Comparison of ENCODE assay signal across 8 cellular contexts in genomic region chr19:12647490-12648071, GRCh38. TPM values are rescaled to one million over a fixed set of nuclear protein-coding genes. Genes with fewer than 3 reads are reported as not detected.
DNase-seq lines count a peak whose midpoint lies in the region; ATAC-seq and TF ChIP-seq lines count a peak whose summit lies in the region.

No MANE protein-coding gene starts in this region.

- ATAC-seq in CD8-positive, alpha-beta T cell: peak; percentile 73

- no peak for TF ChIP-seq CTCF in CD8-positive, alpha-beta T cell (IDR thresholded peaks at IDR 0.05)
- no peak for TF ChIP-seq CTCF in colonic mucosa (IDR thresholded peaks at IDR 0.05)

- CTCF ChIA-PET in CD8-positive, alpha-beta T cell (lab: Charles Lee): no interaction called here

- peaks cover 14% of the 10 kb centered on the region for H3K36me3 ChIP-seq in CD8-positive, alpha-beta T cell (ENCODE audit: insufficient read depth, low read length)
- H3K36me3 ChIP-seq in colonic mucosa: no peaks in the 10 kb centered on the region
- no peaks in the 10 kb centered on the region for H3K36me3 ChIP-seq in urinary bladder (ENCODE audit: insufficient read depth)

- H3K4me3 ChIP-seq in CD8-positive, alpha-beta T cell (ENCODE audit: low read depth, low read length): no peak overlapping the region
- H3K4me3 ChIP-seq in colonic mucosa: peak overlapping the region; percentile 31
- H3K4me3 ChIP-seq in urinary bladder (ENCODE audit: low read depth, low read length): peak overlapping the region; percentile 1

- H3K27ac Mint-ChIP-seq in CD8-positive, alpha-beta T cell: no peak overlapping the region

- no peaks in the 10 kb centered on the region for H3K4me1 Mint-ChIP-seq in CD8-positive, alpha-beta T cell (ENCODE audit: low read depth)

- 14% methylated on average over 31 of the region's 31 CpGs for WGBS in urinary bladder

- no peaks in the 10 kb centered on the region for H3K27me3 Mint-ChIP-seq in CD8-positive, alpha-beta T cell (ENCODE audit: low read depth)

- H3K9me3 Mint-ChIP-seq in CD8-positive, alpha-beta T cell: no peaks in the 10 kb centered on the region

- no peaks in the 10 kb centered on the region for H3K4me1 ChIP-seq in CD8-positive, alpha-beta T cell (ENCODE audit: insufficient read depth, low read length)
- H3K4me1 ChIP-seq in colonic mucosa: peaks cover 3% of the 10 kb centered on the region
- H3K4me1 ChIP-seq in urinary bladder (ENCODE audit: insufficient read depth): no peaks in the 10 kb centered on the region

- no peaks in the 10 kb centered on the region for H3K9me3 ChIP-seq in CD8-positive, alpha-beta T cell (ENCODE audit: low read length)
- H3K9me3 ChIP-seq in colonic mucosa: no peaks in the 10 kb centered on the region

- H3K9ac ChIP-seq in colonic mucosa (ENCODE audit: low read depth in 2 of 2, low read length in 2 of 2): no peak overlapping the region

- H3K27ac ChIP-seq in CD8-positive, alpha-beta T cell (ENCODE audit: low read depth, low read length): no peak overlapping the region
- no peak overlapping the region for H3K27ac ChIP-seq in colonic mucosa
- H3K27ac ChIP-seq in urinary bladder (ENCODE audit: low read depth): no peak overlapping the region

- no peak overlapping the region for H3K4me3 Mint-ChIP-seq in CD8-positive, alpha-beta T cell

- peaks cover 30% of the 10 kb centered on the region for H3K36me3 Mint-ChIP-seq in CD8-positive, alpha-beta T cell

- intact Hi-C loops in CD8-positive, alpha-beta T cell (cut with DNase I, micrococcal nuclease): no loop called here
- intact Hi-C loops in colonic mucosa (cut with DNase I): no loop called here

- POLR2A ChIA-PET in CD8-positive, alpha-beta T cell (lab: Charles Lee): no interaction called here

- H3K27me3 ChIP-seq in CD8-positive, alpha-beta T cell (ENCODE audit: insufficient read depth, low read length): no peaks in the 10 kb centered on the region
- H3K27me3 ChIP-seq in colonic mucosa: no peaks in the 10 kb centered on the region

- no peak for DNase-seq in CD8-positive, alpha-beta T cell
- DNase-seq in NCI-H1092 (lab: John Stamatoyannopoulos, UW) (peak; percentile 26), colonic mucosa (peak; percentile 87), lung microvascular endothelial cell (ENCODE audit: low read depth in 2 of 2) (peak; percentile 36 to 61), inferior parietal cortex (ENCODE audit: extremely low spot score) (no peak), SHP77 (lab: John Stamatoyannopoulos, UW) (no peak), SIG-M5 treated with dmso at 0.1 percent for 504 hours (lab: John Stamatoyannopoulos, UW; ENCODE audit: unreplicated experiment) (no peak)

RNA-seq across cellular contexts. Expression of gene MAN2B1, which starts 19.0 kb away (rescaled TPM):
- total RNA-seq in CD8-positive, alpha-beta T cell: 10 to 100 TPM; 74.8 to 82.2 TPM
- total RNA-seq in colonic mucosa (10 to 100 TPM; 51.7 to 67.4 TPM), lung microvascular endothelial cell (37.0 and 77.2 TPM in 2 replicates), urinary bladder (31.1 TPM)
- polyA plus RNA-seq in urinary bladder: 60.0 TPM

RNA-seq across cellular contexts. Expression of gene WDR83, which starts 19.0 kb away (rescaled TPM):
- total RNA-seq in CD8-positive, alpha-beta T cell: 1 to 10 TPM; 7.4 to 10.0 TPM
- total RNA-seq in colonic mucosa (10 to 100 TPM in 1 of 2 donors, 1 to 10 TPM in 1; 7.3 to 17.9 TPM), lung microvascular endothelial cell (6.3 and 9.1 TPM in 2 replicates), urinary bladder (5.1 TPM)
- polyA plus RNA-seq in urinary bladder: 17.5 TPM

RNA-seq across cellular contexts. Expression of gene DHPS, which starts 34.1 kb away (rescaled TPM):
- total RNA-seq in CD8-positive, alpha-beta T cell: 100 to 1,000 TPM in 1 of 2 experiments, 10 to 100 TPM in 1; 98.7 to 100 TPM
- 10 to 100 TPM; 66.2 to 87.5 TPM for total RNA-seq in colonic mucosa
- 40.8 and 41.1 TPM in 2 replicates for total RNA-seq in lung microvascular endothelial cell
- 29.9 TPM for total RNA-seq in urinary bladder
- 99.0 TPM for polyA plus RNA-seq in urinary bladder

RNA-seq across cellular contexts. Expression of gene ZNF791, which starts 36.9 kb away (rescaled TPM):
- 10 to 100 TPM; 61.0 to 67.0 TPM for total RNA-seq in CD8-positive, alpha-beta T cell
- 10 to 100 TPM; 17.9 to 20.5 TPM for total RNA-seq in colonic mucosa
- total RNA-seq in lung microvascular endothelial cell: 8.3 and 8.9 TPM in 2 replicates
- total RNA-seq in urinary bladder: 38.3 TPM
- polyA plus RNA-seq in urinary bladder: 12.0 TPM

RNA-seq across cellular contexts. Expression of gene ZNF490, which starts 37.0 kb away (rescaled TPM):
- 1 to 10 TPM; 5.1 to 7.0 TPM for total RNA-seq in CD8-positive, alpha-beta T cell
- total RNA-seq in colonic mucosa (1 to 10 TPM; 6.2 to 7.5 TPM), lung microvascular endothelial cell (5.2 and 6.9 TPM in 2 replicates), urinary bladder (9.0 TPM)
- 1.0 TPM for polyA plus RNA-seq in urinary bladder

Comparison
In these comparisons a context has a peak if more than half of its experiments do, and no peak if none do; other contexts are left out.
1. DNase-seq: peak in NCI-H1092 (single experiment), colonic mucosa (single experiment) and lung microvascular endothelial cell (2 of 2); none in CD8-positive, alpha-beta T cell (0 of 7), inferior parietal cortex (single experiment), SHP77 (0 of 2) and SIG-M5 treated with dmso at 0.1 percent for 504 hours (single experiment).